9 cellular contexts compared by ENCODE assay signal in the genomic region with DNA sequence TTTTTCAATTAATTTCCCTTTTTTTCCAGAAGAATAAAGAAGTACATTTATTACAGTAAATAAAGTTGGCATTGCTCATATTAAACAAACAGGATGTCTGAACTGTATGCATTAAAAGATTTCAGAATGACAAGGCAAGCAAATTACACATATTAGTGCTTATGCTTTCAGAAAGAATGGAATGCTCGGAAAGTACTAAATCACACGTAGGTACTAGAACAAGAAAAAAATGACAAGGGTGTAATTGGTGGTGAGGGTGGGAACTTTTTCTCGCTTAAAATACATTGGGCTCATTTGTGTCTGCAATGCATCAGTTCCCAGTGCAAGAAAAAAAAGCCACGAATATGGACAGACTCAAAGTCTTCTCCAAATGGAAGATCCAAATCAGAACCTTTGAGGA. TPM values are rescaled to one million over a fixed set of nuclear protein-coding genes. Genes with fewer than 3 reads are reported as not detected.
A peak's percentile ranks its signal among the peaks of the same experiment; 100 is the strongest.
DNase-seq lines count a peak whose midpoint lies in the region; ATAC-seq and TF ChIP-seq lines count a peak whose summit lies in the region.
"Had no signal": no experiment of that assay in that cellular context is flagged by ENCODE, and none has a peak within 500 bp of the region (broad histone marks: within the 10 kb centered on the region; RNA-seq: fewer than 3 reads in every experiment).

No MANE protein-coding gene starts in this region.

- no peaks in the 10 kb centered on the region for H3K27me3 Mint-ChIP-seq in activated naive CD4-positive, alpha-beta T cell treated with anti-CD3 and anti-CD28 coated beads for 36 hours (ENCODE audit: low read depth)
- H3K27me3 Mint-ChIP-seq in effector memory CD8-positive, alpha-beta T cell: no peaks in the 10 kb centered on the region
- H3K27me3 Mint-ChIP-seq: brain had no signal

- no peak for TF ChIP-seq CTCF in upper lobe of right lung (IDR thresholded peaks at IDR 0.05)

- CTCF ChIA-PET in activated naive CD4-positive, alpha-beta T cell treated with anti-CD3 and anti-CD28 coated beads for 36 hours (lab: Charles Lee): interaction anchor here (1.0 to 1.6 kb wide), 4 partner anchors 33 to 186 kb away, joined by 3 to 7 read pairs (median 4); partner anchors contain the start of gene HIF1A

- peaks cover 72% of the 10 kb centered on the region for H3K4me1 Mint-ChIP-seq in activated naive CD4-positive, alpha-beta T cell treated with anti-CD3 and anti-CD28 coated beads for 36 hours (ENCODE audit: low read depth)
- peaks cover 32 to 55% of the 10 kb centered on the region in 2 donors for H3K4me1 Mint-ChIP-seq in effector memory CD8-positive, alpha-beta T cell (ENCODE audit: low read depth in 2 of 2)
- H3K4me1 Mint-ChIP-seq: brain had no signal

- H3K27me3 ChIP-seq in upper lobe of right lung: no peaks in the 10 kb centered on the region

- peak overlapping the region; percentile 63 for H3K4me3 Mint-ChIP-seq in activated naive CD4-positive, alpha-beta T cell treated with anti-CD3 and anti-CD28 coated beads for 36 hours
- peak overlapping the region; percentile 80 to 88 for H3K4me3 Mint-ChIP-seq in effector memory CD8-positive, alpha-beta T cell
- H3K4me3 Mint-ChIP-seq: brain had no signal

- H3K27ac ChIP-seq in upper lobe of right lung: peak overlapping the region; percentile 9

- H3K9me3 ChIP-seq in upper lobe of right lung: no peaks in the 10 kb centered on the region

- H3K36me3 Mint-ChIP-seq in activated naive CD4-positive, alpha-beta T cell treated with anti-CD3 and anti-CD28 coated beads for 36 hours (ENCODE audit: low read depth): peaks cover 1% of the 10 kb centered on the region
- H3K36me3 Mint-ChIP-seq in effector memory CD8-positive, alpha-beta T cell (ENCODE audit: insufficient read depth): peaks cover 15% of the 10 kb centered on the region
- H3K36me3 Mint-ChIP-seq: brain had no signal

- H3K36me3 ChIP-seq in upper lobe of right lung: no peaks in the 10 kb centered on the region

- H3K4me1 ChIP-seq in upper lobe of right lung: peaks cover 22% of the 10 kb centered on the region

- intact Hi-C loops in activated naive CD4-positive, alpha-beta T cell treated with anti-CD3 and anti-CD28 coated beads for 36 hours (cut with micrococcal nuclease): loop anchor here (1.0 to 10.0 kb wide), 22 partner anchors 9 to 485 kb away; partner anchors contain the start of gene HIF1A
- intact Hi-C loops in upper lobe of right lung (cut with DNase I) (no loop called here), posterior cingulate gyrus (cut with DNase I) (no loop called here)

- H3K4me3 ChIP-seq in upper lobe of right lung: no peak overlapping the region

- peak; percentile 1 for ATAC-seq in HG03520 (IDR thresholded peaks at IDR 0.05; ENCODE audit: unreplicated experiment)
- ATAC-seq in effector memory CD8-positive, alpha-beta T cell (replicated peaks): peak; percentile 4
- ATAC-seq in upper lobe of right lung: no peak

- no peaks in the 10 kb centered on the region for H3K9me3 Mint-ChIP-seq in activated naive CD4-positive, alpha-beta T cell treated with anti-CD3 and anti-CD28 coated beads for 36 hours
- peaks cover 0 to 8% of the 10 kb centered on the region in 2 donors for H3K9me3 Mint-ChIP-seq in effector memory CD8-positive, alpha-beta T cell

- peak overlapping the region; percentile 98 for H3K27ac Mint-ChIP-seq in activated naive CD4-positive, alpha-beta T cell treated with anti-CD3 and anti-CD28 coated beads for 36 hours
- H3K27ac Mint-ChIP-seq in effector memory CD8-positive, alpha-beta T cell: peak overlapping the region; percentile 94 to 97

- DNase-seq in activated naive CD4-positive, alpha-beta T cell treated with anti-CD3 and anti-CD28 coated beads for 36 hours: peak; percentile 39
- no peak for DNase-seq in activated naive CD4-positive, alpha-beta T cell treated with Interleukin-2 at 50 U/mL for 16 hours
- DNase-seq in effector memory CD8-positive, alpha-beta T cell: no peak
- DNase-seq in upper lobe of right lung (no peak), posterior cingulate gyrus (no peak), NCI-H524 (lab: John Stamatoyannopoulos, UW) (no peak), NCI-H1417 treated with DMSO at 0.1 percent for 48 hours (lab: John Stamatoyannopoulos, UW) (no peak)

RNA-seq across cellular contexts. Expression of gene HIF1A, which starts 33.3 kb away (rescaled TPM):
- 100 to 1,000 TPM; 398 to 417 TPM for total RNA-seq in activated naive CD4-positive, alpha-beta T cell treated with anti-CD3 and anti-CD28 coated beads for 36 hours
- 108 TPM for total RNA-seq in upper lobe of right lung
